Comparison of ENCODE assay signal across 18 cellular contexts in the genomic region with DNA sequence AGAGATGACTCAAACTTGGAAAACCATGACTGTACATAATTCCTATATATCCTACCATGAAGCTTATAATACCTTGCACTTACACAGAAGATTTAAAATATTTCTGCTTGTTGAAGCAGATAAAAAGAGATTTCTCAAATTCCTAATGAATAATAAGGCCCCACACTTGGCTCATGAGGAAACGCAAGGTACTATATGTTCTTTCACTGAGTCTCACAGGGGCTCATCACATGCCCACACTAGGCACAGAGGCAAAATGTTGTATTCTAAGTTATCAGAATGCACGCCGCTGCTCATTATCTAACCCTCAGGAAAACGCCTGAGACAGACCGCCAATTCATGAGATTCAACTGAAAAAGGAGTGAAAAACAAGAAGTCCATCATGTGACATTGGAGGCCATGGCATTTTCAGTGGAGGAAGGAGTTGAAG. TPM values are rescaled to one million over a fixed set of nuclear protein-coding genes. Genes with fewer than 3 reads are reported as not detected.
A peak's percentile ranks its signal among the peaks of the same experiment; 100 is the strongest.
DNase-seq lines count a peak whose midpoint lies in the region; ATAC-seq, FAIRE-seq and TF ChIP-seq lines count a peak whose summit lies in the region.
"Had no signal": no experiment of that assay in that cellular context is flagged by ENCODE, and none has a peak within 500 bp of the region (broad histone marks: within the 10 kb centered on the region; RNA-seq: fewer than 3 reads in every experiment).

No MANE protein-coding gene starts in this region.

- TF ChIP-seq CTCF in bronchial epithelial cell (IDR thresholded peaks at IDR 0.05; ENCODE audit: insufficient read depth, low read length, severe bottlenecking) = no peak

- H3K4me1 Mint-ChIP-seq in IgD-negative memory B cell = peaks cover 15 to 44% (median 24%) of the 10 kb centered on the region in 3 donors

- H2BK12ac ChIP-seq in neuronal stem cell (ENCODE audit: low read length) = no peak overlapping the region

- H3K9me3 ChIP-seq in neuronal stem cell (replicated peaks in 1 of 2; ENCODE audit: control insufficient read depth in 2 of 2, insufficient read depth in 1 of 2, low read depth in 1 of 2, low read length in 2 of 2) = no peaks in the 10 kb centered on the region
- H3K9me3 ChIP-seq in effector memory CD4-positive, alpha-beta T cell (ENCODE audit: control insufficient read depth, low read length) = no peaks in the 10 kb centered on the region

- peak overlapping the region in 2 of 3 donors; percentile 64 to 90 for H3K27ac Mint-ChIP-seq in IgD-negative memory B cell
- H3K27ac Mint-ChIP-seq: stimulated activated memory B cell treated with anti-CD40 and anti-IgM and Interleukin-4, amounts not matched to agents 10 μg/mL and 1 μg/mL and 100 μg/mL, for 72 hours had no signal

- no peaks in the 10 kb centered on the region for H3K36me3 Mint-ChIP-seq in IgD-negative memory B cell

- H3K27me3 Mint-ChIP-seq in IgD-negative memory B cell = peaks cover 2% of the 10 kb centered on the region
- H3K27me3 Mint-ChIP-seq: B cell; stimulated activated memory B cell treated with anti-CD40 and anti-IgM and Interleukin-4, amounts not matched to agents 10 μg/mL and 1 μg/mL and 100 μg/mL, for 72 hours had no signal

- no peak overlapping the region for H3K4ac ChIP-seq in neuronal stem cell (ENCODE audit: low read length)

- no peak overlapping the region for H2AFZ ChIP-seq in neuronal stem cell (ENCODE audit: low read length)

- ATAC-seq in HG02938 (IDR thresholded peaks at IDR 0.05; ENCODE audit: unreplicated experiment) = no peak
- ATAC-seq: stimulated activated memory B cell treated with anti-CD40 and anti-IgM and Interleukin-4, amounts not matched to agents 10 μg/mL and 1 μg/mL and 100 μg/mL, for 72 hours had no signal

- FAIRE-seq in bronchial epithelial cell (lab: Jason Lieb, UNC) (no peak), HTR-8/SVneo (lab: Jason Lieb, UNC) (no peak)
- FAIRE-seq: H1 had no signal

- H2BK120ac ChIP-seq in neuronal stem cell (ENCODE audit: low read depth, low read length) = no peak overlapping the region

- no CpG with 5 or more reads among the region's 5 CpGs for WGBS in neuronal stem cell (ENCODE audit: extremely low coverage in 2 of 2, insufficient read length in 2 of 2, insufficient replicate concordance in 1 of 2), 2 donors

- no peak overlapping the region for H3K4me2 ChIP-seq in neuronal stem cell (ENCODE audit: insufficient read depth, low read length, poor library complexity, severe bottlenecking)

- no peak overlapping the region for H3K18ac ChIP-seq in neuronal stem cell (ENCODE audit: low read length)

- no peaks in the 10 kb centered on the region for H3K9me3 Mint-ChIP-seq in IgD-negative memory B cell
- H3K9me3 Mint-ChIP-seq: stimulated activated memory B cell treated with anti-CD40 and anti-IgM and Interleukin-4, amounts not matched to agents 10 μg/mL and 1 μg/mL and 100 μg/mL, for 72 hours had no signal

- no peak overlapping the region for H2BK15ac ChIP-seq in neuronal stem cell (ENCODE audit: low read length)

- H3K23ac ChIP-seq in neuronal stem cell (ENCODE audit: low read depth, low read length, poor library complexity) = no peak overlapping the region

- DNase-seq in CD1c-positive myeloid dendritic cell (ENCODE audit: extremely low spot score) (peak; percentile 66), bronchial epithelial cell (ENCODE audit: low read depth) (peak; percentile 73), medulla oblongata (ENCODE audit: extremely low spot score) (peak; percentile 75), neuronal stem cell (ENCODE audit: low spot score) (no peak), HTR-8/SVneo (ENCODE audit: insufficient read length, low spot score) (no peak)
- no peak for DNase-seq in effector memory CD4-positive, alpha-beta T cell
- DNase-seq: activated CD8-positive, alpha-beta memory T cell treated with anti-CD3 and anti-CD28 coated beads for 24 hours; activated effector memory CD4-positive, alpha-beta T cell treated with Interleukin-2 at 50 U/mL for 16 hours; DMS79 treated with DMSO at 0.1 percent for 48 hours; KG1; NCI-H1105; WERI-Rb-1 had no signal

- H3K4me3 Mint-ChIP-seq in IgD-negative memory B cell = peak overlapping the region in 1 of 4 donors; percentile 66
- H3K4me3 Mint-ChIP-seq: B cell; stimulated activated memory B cell treated with anti-CD40 and anti-IgM and Interleukin-4, amounts not matched to agents 10 μg/mL and 1 μg/mL and 100 μg/mL, for 72 hours had no signal

- H2BK5ac ChIP-seq in neuronal stem cell (ENCODE audit: low read length) = no peak overlapping the region

- H3K27me3 ChIP-seq in bronchial epithelial cell (ENCODE audit: control insufficient read depth, insufficient read depth, low read length) (no peaks in the 10 kb centered on the region), neuronal stem cell (ENCODE audit: control insufficient read depth in 3 of 3, insufficient read depth in 3 of 3, low read depth in 1 of 3, low read length in 3 of 3) (peaks cover 0 to 7% (median 0%) of the 10 kb centered on the region in 3 experiments)
- peaks cover 7% of the 10 kb centered on the region for H3K27me3 ChIP-seq in effector memory CD4-positive, alpha-beta T cell (replicated peaks; ENCODE audit: control insufficient read depth, insufficient read depth, low read length, poor library complexity, severe bottlenecking)

- H4K91ac ChIP-seq in neuronal stem cell (ENCODE audit: low read depth, low read length, poor library complexity) = no peak overlapping the region

- no peak overlapping the region for H3K9ac ChIP-seq in neuronal stem cell (ENCODE audit: low read depth, low read length, poor library complexity)

- H3K4me3 ChIP-seq in bronchial epithelial cell (ENCODE audit: low read depth, low read length) = no peak overlapping the region
- H3K4me3 ChIP-seq in neuronal stem cell (ENCODE audit: low read length in 2 of 2) = no peak overlapping the region
- no peak overlapping the region for H3K4me3 ChIP-seq in effector memory CD4-positive, alpha-beta T cell (ENCODE audit: insufficient read depth, low read depth, low read length, poor library complexity, severe bottlenecking)
- H3K4me3 ChIP-seq: lung had no signal

- H3K79me1 ChIP-seq in neuronal stem cell (ENCODE audit: low read depth, low read length) = no peaks in the 10 kb centered on the region

- H3K14ac ChIP-seq in neuronal stem cell (ENCODE audit: low read length) = no peak overlapping the region

- no peak overlapping the region for H3K27ac ChIP-seq in neuronal stem cell (replicated peaks; ENCODE audit: low read length)
- no peak overlapping the region for H3K27ac ChIP-seq in effector memory CD4-positive, alpha-beta T cell (ENCODE audit: insufficient read depth, low read length, poor library complexity, severe bottlenecking)
- H3K27ac ChIP-seq: WERI-Rb-1 had no signal

- H2AK5ac ChIP-seq in neuronal stem cell (ENCODE audit: low read depth, low read length) = no peak overlapping the region

- H3K4me1 ChIP-seq in neuronal stem cell (ENCODE audit: control insufficient read depth in 2 of 2, insufficient read depth in 1 of 2, low read depth in 1 of 2, low read length in 2 of 2) = peaks cover 0 to 2% of the 10 kb centered on the region in 2 donors
- peaks cover 5% of the 10 kb centered on the region for H3K4me1 ChIP-seq in effector memory CD4-positive, alpha-beta T cell (ENCODE audit: control insufficient read depth, insufficient read depth, low read length, poor library complexity, severe bottlenecking)

- no peak overlapping the region for H4K8ac ChIP-seq in neuronal stem cell (ENCODE audit: low read depth, low read length)

- H3K36me3 ChIP-seq in bronchial epithelial cell (ENCODE audit: control insufficient read depth, insufficient read depth, low read length) (no peaks in the 10 kb centered on the region), neuronal stem cell (replicated peaks in 1 of 2; ENCODE audit: control insufficient read depth in 2 of 2, insufficient read depth in 2 of 2, low read length in 2 of 2) (no peaks in the 10 kb centered on the region)
- no peaks in the 10 kb centered on the region for H3K36me3 ChIP-seq in effector memory CD4-positive, alpha-beta T cell (ENCODE audit: control insufficient read depth, insufficient read depth, low read length)
- H3K36me3 ChIP-seq: WERI-Rb-1 had no signal

RNA-seq across cellular contexts. Expression of a gene that starts 5.6 kb away (rescaled TPM):
- 27.4 TPM for polyA plus RNA-seq in IgD-negative memory B cell
- 63.8 and 71.9 TPM in 2 replicates for total RNA-seq in bronchial epithelial cell
- 7.1 TPM for polyA plus RNA-seq in neuronal stem cell (2013, experiment 1 of 2)
- polyA plus RNA-seq in neuronal stem cell (2013, experiment 2 of 2) = 7.4 TPM

Comparison
In these comparisons a context has a peak if more than half of its experiments do, and no peak if none do; other contexts are left out.
1. DNase-seq: peak in CD1c-positive myeloid dendritic cell (single experiment), bronchial epithelial cell (single experiment) and medulla oblongata (single experiment); none in neuronal stem cell (single experiment), effector memory CD4-positive, alpha-beta T cell (0 of 3) and HTR-8/SVneo (single experiment).